Comparison of ENCODE assay signal across 13 cellular contexts in genomic region chr1:162548170-162548569, GRCh38. TPM values are rescaled to one million over a fixed set of nuclear protein-coding genes. Genes with fewer than 3 reads are reported as not detected.
DNase-seq lines count a peak whose midpoint lies in the region; ATAC-seq and TF ChIP-seq lines count a peak whose summit lies in the region.
"Had no signal": no experiment of that assay in that cellular context is flagged by ENCODE, and none has a peak within 500 bp of the region (broad histone marks: within the 10 kb centered on the region; RNA-seq: fewer than 3 reads in every experiment).

No MANE protein-coding gene starts in this region.

- intact Hi-C loops in heart left ventricle (cut with DNase I): no loop called here
- intact Hi-C loops in sigmoid colon (cut with DNase I): no loop called here
- intact Hi-C loops in Calu3 (cut with micrococcal nuclease; ENCODE audit: unreplicated experiment): no loop called here

- H3K36me3 ChIP-seq in heart left ventricle (no peaks in the 10 kb centered on the region), sigmoid colon (no peaks in the 10 kb centered on the region)

- in situ Hi-C loops in astrocyte of the spinal cord (cut with HindIII; ENCODE audit: low sequenced_read_pairs): no loop called here

- H3K4me1 Mint-ChIP-seq in Calu3 (ENCODE audit: low read depth, unreplicated experiment): no peaks in the 10 kb centered on the region
- H3K4me1 Mint-ChIP-seq: stimulated activated memory B cell treated with anti-CD40 and anti-IgM and Interleukin-4, amounts not matched to agents 10 μg/mL and 1 μg/mL and 100 μg/mL, for 72 hours had no signal

- peaks cover 0 to 9% (median 3%) of the 10 kb centered on the region in 12 donors for H3K9me3 ChIP-seq in heart left ventricle
- peaks cover 0 to 3% (median 0%) of the 10 kb centered on the region in 4 donors for H3K9me3 ChIP-seq in sigmoid colon
- H3K9me3 ChIP-seq: body of pancreas had no signal

- H3K27ac Mint-ChIP-seq in Calu3 (ENCODE audit: unreplicated experiment): no peak overlapping the region
- H3K27ac Mint-ChIP-seq: stimulated activated memory B cell treated with anti-CD40 and anti-IgM and Interleukin-4, amounts not matched to agents 10 μg/mL and 1 μg/mL and 100 μg/mL, for 72 hours had no signal

- WGBS in heart left ventricle, 4 donors: 75 to 84% (median 81%) methylated on average over 4 of the region's 4 CpGs
- WGBS in sigmoid colon, 2 donors: 60 to 71% methylated on average over 4 of the region's 4 CpGs

- TF ChIP-seq CTCF in astrocyte of the spinal cord (IDR thresholded peaks at IDR 0.05; ENCODE audit: low read depth, low read length): no peak
- TF ChIP-seq CTCF in heart left ventricle (IDR thresholded peaks at IDR 0.05): no peak
- TF ChIP-seq CTCF in sigmoid colon (IDR thresholded peaks at IDR 0.05): no peak
- no peak for TF ChIP-seq CTCF in Calu3 (IDR thresholded peaks at IDR 0.05; ENCODE audit: unreplicated experiment)

- H3K27me3 ChIP-seq in heart left ventricle (no peaks in the 10 kb centered on the region), sigmoid colon (no peaks in the 10 kb centered on the region)
- H3K27me3 ChIP-seq: body of pancreas had no signal

- BruUV-seq in Calu3 (replicated peaks; lab: Mats Ljungman, UMichigan): no TSS peak

- peak overlapping the region in 7 of 12 donors; percentile 16 to 62 (median 33) for H3K27ac ChIP-seq in heart left ventricle
- peak overlapping the region; percentile 67 to 80 (median 74) for H3K27ac ChIP-seq in sigmoid colon
- H3K27ac ChIP-seq in substantia nigra (ENCODE audit: low read depth, low read length, poor library complexity, severe bottlenecking): no peak overlapping the region
- H3K27ac ChIP-seq: body of pancreas had no signal

- DNase-seq in GM03348 (ENCODE audit: low spot score) (peak; percentile 81), astrocyte of the spinal cord (ENCODE audit: low read depth, low spot score) (peak; percentile 44), heart left ventricle (peak in 2 of 5 donors; percentile 46 to 50), sigmoid colon (peak; percentile 91), NK-92 (lab: John Stamatoyannopoulos, UW; ENCODE audit: unreplicated experiment) (no peak), Calu3 (no peak), substantia nigra (lab: John Stamatoyannopoulos, UW) (no peak)
- DNase-seq: activated T-cell treated with anti-CD3 and anti-CD28 coated beads for 4 hours; NCI-H1105; NK-92 treated with Interleukin-12 subunit alpha and Interleukin-12 subunit beta, amount 100 ng/mL, for 24 hours had no signal

- CTCF ChIA-PET in Calu3 (lab: Charles Lee): no interaction called here

- no peak for TF ChIP-seq POLR2A in heart left ventricle (IDR thresholded peaks at IDR 0.05)
- no peak for TF ChIP-seq POLR2A in sigmoid colon (IDR thresholded peaks at IDR 0.05)

- H3K27me3 Mint-ChIP-seq in Calu3 (ENCODE audit: unreplicated experiment): no peaks in the 10 kb centered on the region
- H3K27me3 Mint-ChIP-seq: stimulated activated memory B cell treated with anti-CD40 and anti-IgM and Interleukin-4, amounts not matched to agents 10 μg/mL and 1 μg/mL and 100 μg/mL, for 72 hours had no signal

- TF ChIP-seq EP300 in sigmoid colon (IDR thresholded peaks at IDR 0.05): peak in 2 of 4 donors; percentile 10 to 87

- no peak overlapping the region for H3K4me3 Mint-ChIP-seq in Calu3 (ENCODE audit: low read depth, unreplicated experiment)
- H3K4me3 Mint-ChIP-seq: stimulated activated memory B cell treated with anti-CD40 and anti-IgM and Interleukin-4, amounts not matched to agents 10 μg/mL and 1 μg/mL and 100 μg/mL, for 72 hours had no signal

- no peaks in the 10 kb centered on the region for H3K36me3 Mint-ChIP-seq in Calu3 (ENCODE audit: insufficient read depth, unreplicated experiment)

- H3K4me1 ChIP-seq in heart left ventricle (peaks cover 0 to 9% (median 0%) of the 10 kb centered on the region in 12 donors), sigmoid colon (peaks cover 0 to 16% (median 9%) of the 10 kb centered on the region in 4 donors)
- H3K4me1 ChIP-seq: body of pancreas had no signal

- H3K9me3 Mint-ChIP-seq in Calu3 (ENCODE audit: low read depth, unreplicated experiment): peaks cover 4% of the 10 kb centered on the region

- ATAC-seq in heart left ventricle: peak; percentile 49 to 77 (median 71)
- ATAC-seq in GM19324 (IDR thresholded peaks at IDR 0.05; ENCODE audit: low FRiP score, unreplicated experiment): no peak
- ATAC-seq: body of pancreas; stimulated activated memory B cell treated with anti-CD40 and anti-IgM and Interleukin-4, amounts not matched to agents 10 μg/mL and 1 μg/mL and 100 μg/mL, for 72 hours had no signal

- H3K4me3 ChIP-seq in astrocyte of the spinal cord (ENCODE audit: low read depth, low read length) (no peak overlapping the region), heart left ventricle (no peak overlapping the region), sigmoid colon (no peak overlapping the region)
- H3K4me3 ChIP-seq: body of pancreas had no signal

RNA-seq across cellular contexts. Expression of gene UAP1, which starts 13.4 kb away (rescaled TPM):
- total RNA-seq in heart left ventricle (10 to 100 TPM; 18.1 to 34.0 (median 21.1) TPM), sigmoid colon (100 to 1,000 TPM in 1 of 4 donors, 10 to 100 TPM in 3; 64.6 to 145 (median 78.8) TPM), Calu3 (2022) (40.8 and 47.2 TPM in 2 replicates)
- polyA plus RNA-seq in heart left ventricle (10 to 100 TPM; 18.2 to 34.3 TPM), sigmoid colon (100 to 1,000 TPM in 2 of 3 donors, 10 to 100 TPM in 1; 55.5 to 141 (median 123) TPM)

RNA-seq across cellular contexts. Expression of gene UHMK1, which starts 50.6 kb away (rescaled TPM):
- total RNA-seq in heart left ventricle (10 to 100 TPM; 17.2 to 34.5 (median 22.8) TPM), sigmoid colon (10 to 100 TPM; 24.9 to 34.6 (median 28.8) TPM), Calu3 (2022) (87.8 and 98.1 TPM in 2 replicates)
- polyA plus RNA-seq in heart left ventricle (10 to 100 TPM in 1 of 2 donors, 1 to 10 TPM in 1; 5.6 to 21.8 TPM), sigmoid colon (10 to 100 TPM; 11.4 to 20.2 (median 16.0) TPM)

Comparison
In these comparisons a context has a peak if more than half of its experiments do, and no peak if none do; other contexts are left out.
1. DNase-seq: peak in GM03348 (single experiment), astrocyte of the spinal cord (single experiment) and sigmoid colon (single experiment); none in NK-92 (single experiment), Calu3 (single experiment) and substantia nigra (0 of 49).